ENCODE assay signal across 8 cellular contexts in the genomic region with DNA sequence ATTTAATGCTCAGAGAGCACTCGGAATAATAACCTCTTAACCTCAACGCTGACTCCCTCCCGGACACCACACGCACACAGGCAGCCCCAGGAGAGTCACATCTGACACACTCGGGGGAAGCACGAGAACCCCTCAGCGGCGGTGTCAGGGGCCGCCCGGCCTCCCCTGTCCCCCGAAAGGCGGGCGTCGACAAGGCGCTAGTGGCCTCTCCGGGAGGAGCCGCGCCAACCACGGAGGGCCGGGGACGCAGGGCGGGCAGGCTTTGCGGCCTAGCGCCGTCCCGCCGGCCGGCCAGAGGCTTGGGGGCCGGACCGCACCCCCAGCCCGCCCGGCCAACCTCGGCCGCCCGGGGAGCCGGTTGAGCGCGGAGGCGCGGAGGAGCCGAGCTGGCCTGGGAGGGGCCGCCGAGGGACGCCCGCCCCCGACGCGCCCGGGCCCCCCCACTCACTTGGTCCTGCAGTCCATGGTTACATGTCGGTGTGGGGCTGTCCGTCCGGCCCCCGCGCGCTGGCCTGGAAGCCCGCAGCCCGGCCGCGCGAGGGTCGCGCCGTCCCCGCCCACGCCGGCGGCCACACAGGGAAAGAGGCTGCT. TPM values are rescaled to one million over a fixed set of nuclear protein-coding genes. Genes with fewer than 3 reads are reported as not detected.
DNase-seq lines count a peak whose midpoint lies in the region; ATAC-seq, FAIRE-seq and TF ChIP-seq lines count a peak whose summit lies in the region.

No MANE protein-coding gene starts in this region.

- peak; percentile 31 for ATAC-seq in GM21381 (IDR thresholded peaks at IDR 0.05; ENCODE audit: unreplicated experiment)
- ATAC-seq in activated B cell treated with CpG ODN at 0.5 μM for 24 hours (ENCODE audit: low read depth), result peak; percentile 43
- peak; percentile 79 for ATAC-seq in left lobe of liver

- DNase-seq in D721Med (ENCODE audit: insufficient read length, low spot score) (peak; percentile 24), HT-29 (ENCODE audit: low spot score) (peak; percentile 47), activated B cell treated with CpG ODN at 0.5 μM for 24 hours (peak; percentile 63), cerebellar cortex (ENCODE audit: low spot score) (peak; percentile 12), left lobe of liver (ENCODE audit: low spot score) (peak; percentile 74), KG1 (lab: John Stamatoyannopoulos, UW) (no peak)
- DNase-seq in stimulated activated CD4-positive, alpha-beta T cell treated with anti-CD3 and anti-CD28 coated beads, Interleukin-4, amount 100 ng/mL, for 48 hours (ENCODE audit: low read depth in 2 of 2), result peak; percentile 36 to 43

- peaks cover 4% of the 10 kb centered on the region for H3K36me3 Mint-ChIP-seq in activated B cell treated with CpG ODN at 0.5 μM for 24 hours (ENCODE audit: low read depth)

- peaks cover 72% of the 10 kb centered on the region for H3K4me1 Mint-ChIP-seq in activated B cell treated with CpG ODN at 0.5 μM for 24 hours

- TF ChIP-seq CTCF in D721Med (IDR thresholded peaks at IDR 0.05; ENCODE audit: insufficient read depth, missing control alignments), result no peak
- no peak for TF ChIP-seq CTCF in activated B cell treated with CpG ODN at 0.5 μM for 24 hours (IDR thresholded peaks at IDR 0.05)

- H3K4me3 Mint-ChIP-seq in activated B cell treated with CpG ODN at 0.5 μM for 24 hours, result peak overlapping the region; percentile 87

- CTCF ChIA-PET in activated B cell treated with CpG ODN at 0.5 μM for 24 hours (lab: Charles Lee), result no interaction called here

- POLR2A ChIA-PET in activated B cell treated with CpG ODN at 0.5 μM for 24 hours (lab: Charles Lee), result interaction anchor here (0.6 to 2.0 kb wide), 8 partner anchors 13 to 907 kb away, joined by 3 to 12 read pairs (median 4); partner anchors contain the start of gene C1orf53

- no peaks in the 10 kb centered on the region for H3K27me3 Mint-ChIP-seq in activated B cell treated with CpG ODN at 0.5 μM for 24 hours

- FAIRE-seq in D721Med (lab: Jason Lieb, UNC), result no peak

- peak overlapping the region; percentile 82 for H3K27ac Mint-ChIP-seq in activated B cell treated with CpG ODN at 0.5 μM for 24 hours

- intact Hi-C loops in activated B cell treated with CpG ODN at 0.5 μM for 24 hours (cut with micrococcal nuclease), result loop anchor here (1.0 to 5.0 kb wide), 7 partner anchors 12 to 913 kb away; partner anchors contain the start of genes C1orf53, LHX9 and NEK7

- no peaks in the 10 kb centered on the region for H3K9me3 Mint-ChIP-seq in activated B cell treated with CpG ODN at 0.5 μM for 24 hours

RNA-seq across cellular contexts. Expression of gene DENND1B, which starts 0.5 kb away (rescaled TPM):
- 4.1 and 8.1 TPM in 2 replicates for total RNA-seq in HT-29 (2014; rRNA removed; shearing (Covaris generic))
- total RNA-seq in activated B cell treated with CpG ODN at 0.5 μM for 24 hours, result 15.5 and 19.2 TPM in 2 replicates
- total RNA-seq in left lobe of liver, result 9.5 TPM
